Comparison of ENCODE assay signal across 8 cellular contexts in genomic region chr6:4018194-4019111, GRCh38.
DNase-seq lines count a peak whose midpoint lies in the region; ATAC-seq, FAIRE-seq and TF ChIP-seq lines count a peak whose summit lies in the region.

No MANE protein-coding gene starts in this region.

- H3K4me3 Mint-ChIP-seq in activated T-helper 2 cell treated with anti-CD3 and anti-CD28 coated beads, Interferon-gamma antibody, Interleukin-2, Interleukin-4, amounts not matched to agents 10 μg/mL and 5 μg/mL and 100 μg/mL, durations not matched to agents 14 hours and 24 hours and 36 hours (ENCODE audit: low read depth) = peak overlapping the region; percentile 98
- H3K4me3 Mint-ChIP-seq in natural killer cell = peak overlapping the region; percentile 98

- no peaks in the 10 kb centered on the region for H3K27me3 Mint-ChIP-seq in activated T-helper 2 cell treated with anti-CD3 and anti-CD28 coated beads, Interferon-gamma antibody, Interleukin-2, Interleukin-4, amounts not matched to agents 10 μg/mL and 5 μg/mL and 100 μg/mL, durations not matched to agents 14 hours and 24 hours and 36 hours (ENCODE audit: low read depth)
- no peaks in the 10 kb centered on the region for H3K27me3 Mint-ChIP-seq in natural killer cell (ENCODE audit: low read depth in 2 of 2)

- intact Hi-C loops in activated T-helper 2 cell treated with anti-CD3 and anti-CD28 coated beads, Interferon-gamma antibody, Interleukin-2, Interleukin-4, amounts not matched to agents 10 μg/mL and 5 μg/mL and 100 μg/mL, durations not matched to agents 14 hours and 24 hours and 36 hours (cut with micrococcal nuclease) = loop anchor here (1.0 to 10.0 kb wide), 4 partner anchors 8 to 1254 kb away; partner anchors contain the start of genes FAM50B and WRNIP1
- intact Hi-C loops in natural killer cell (cut with micrococcal nuclease) = loop anchor here (2.0 to 10.0 kb wide), 3 partner anchors 170 to 901 kb away; partner anchors contain the start of genes BPHL, CDYL and FAM50B

- H3K9me3 ChIP-seq in ES-I3 (ENCODE audit: control insufficient read depth, insufficient read depth, low read length) = no peaks in the 10 kb centered on the region

- peak overlapping the region; percentile 70 for H3K4me3 ChIP-seq in LNCaP clone FGC (ENCODE audit: low read depth, low read length)

- FAIRE-seq in H54 (lab: Jason Lieb, UNC) = peak; percentile 91

- peak; percentile 71; the same call in 1 of the 2 replicates for TF ChIP-seq POLR2A in H54 (IDR thresholded peaks at IDR 0.05; ENCODE audit: low read depth, low read length)

- H3K27ac Mint-ChIP-seq in activated T-helper 2 cell treated with anti-CD3 and anti-CD28 coated beads, Interferon-gamma antibody, Interleukin-2, Interleukin-4, amounts not matched to agents 10 μg/mL and 5 μg/mL and 100 μg/mL, durations not matched to agents 14 hours and 24 hours and 36 hours = peak overlapping the region; percentile 99
- H3K27ac Mint-ChIP-seq in natural killer cell = peak overlapping the region; percentile 98

- no peaks in the 10 kb centered on the region for H3K36me3 ChIP-seq in ES-I3 (ENCODE audit: insufficient read depth, low read length)

- H3K4me1 ChIP-seq in ES-I3 (ENCODE audit: insufficient read depth, low read length) = peaks cover 10% of the 10 kb centered on the region

- TF ChIP-seq CTCF in LNCaP clone FGC (IDR thresholded peaks at IDR 0.05; ENCODE audit: control insufficient read depth, extremely low read depth, insufficient read depth) (0 out of 2 replicates have a peak, but pooled peaks have one; percentile 1), natural killer cell (IDR thresholded peaks at IDR 0.05) (peak; percentile 33)

- ATAC-seq in natural killer cell = peak; percentile 67 to 86 (median 73)

- H3K9me3 Mint-ChIP-seq in activated T-helper 2 cell treated with anti-CD3 and anti-CD28 coated beads, Interferon-gamma antibody, Interleukin-2, Interleukin-4, amounts not matched to agents 10 μg/mL and 5 μg/mL and 100 μg/mL, durations not matched to agents 14 hours and 24 hours and 36 hours = no peaks in the 10 kb centered on the region
- H3K9me3 Mint-ChIP-seq in natural killer cell = no peaks in the 10 kb centered on the region

- DNase-seq in H54 (ENCODE audit: insufficient read length, low spot score) (peak; percentile 76), LNCaP clone FGC (ENCODE audit: low read depth) (peak; percentile 80), RPMI8226 (peak; percentile 100), fibroblast of peridontal ligament (ENCODE audit: extremely low read depth) (peak; percentile 91), natural killer cell (peak; percentile 91)
- peak; percentile 95 for DNase-seq in activated T-helper 2 cell treated with anti-CD3 and anti-CD28 coated beads, Interferon-gamma antibody, Interleukin-2, Interleukin-4, amounts not matched to agents 10 μg/mL and 5 μg/mL and 100 μg/mL, durations not matched to agents 14 hours and 24 hours and 36 hours (ENCODE audit: low spot score)
- DNase-seq in stimulated activated naive CD4-positive, alpha-beta T cell (lab: John Stamatoyannopoulos, UW) = peak; percentile 89 to 95 (median 93)

- H3K9ac ChIP-seq in ES-I3 (ENCODE audit: low read depth, low read length) = peak overlapping the region; percentile 98

- peaks cover 43% of the 10 kb centered on the region for H3K36me3 Mint-ChIP-seq in activated T-helper 2 cell treated with anti-CD3 and anti-CD28 coated beads, Interferon-gamma antibody, Interleukin-2, Interleukin-4, amounts not matched to agents 10 μg/mL and 5 μg/mL and 100 μg/mL, durations not matched to agents 14 hours and 24 hours and 36 hours (ENCODE audit: low read depth)
- H3K36me3 Mint-ChIP-seq in natural killer cell = no peaks in the 10 kb centered on the region

- H3K4me1 Mint-ChIP-seq in activated T-helper 2 cell treated with anti-CD3 and anti-CD28 coated beads, Interferon-gamma antibody, Interleukin-2, Interleukin-4, amounts not matched to agents 10 μg/mL and 5 μg/mL and 100 μg/mL, durations not matched to agents 14 hours and 24 hours and 36 hours (ENCODE audit: low read depth) = peaks cover 46% of the 10 kb centered on the region
- peaks cover 59 to 69% of the 10 kb centered on the region in 2 donors for H3K4me1 Mint-ChIP-seq in natural killer cell

Comparison
In these comparisons a context has a peak if more than half of its experiments do, and no peak if none do; other contexts are left out.
1. Peak in every context shown above with its lines: DNase-seq, ATAC-seq and H3K4me3 ChIP-seq.